In the genomic region with DNA sequence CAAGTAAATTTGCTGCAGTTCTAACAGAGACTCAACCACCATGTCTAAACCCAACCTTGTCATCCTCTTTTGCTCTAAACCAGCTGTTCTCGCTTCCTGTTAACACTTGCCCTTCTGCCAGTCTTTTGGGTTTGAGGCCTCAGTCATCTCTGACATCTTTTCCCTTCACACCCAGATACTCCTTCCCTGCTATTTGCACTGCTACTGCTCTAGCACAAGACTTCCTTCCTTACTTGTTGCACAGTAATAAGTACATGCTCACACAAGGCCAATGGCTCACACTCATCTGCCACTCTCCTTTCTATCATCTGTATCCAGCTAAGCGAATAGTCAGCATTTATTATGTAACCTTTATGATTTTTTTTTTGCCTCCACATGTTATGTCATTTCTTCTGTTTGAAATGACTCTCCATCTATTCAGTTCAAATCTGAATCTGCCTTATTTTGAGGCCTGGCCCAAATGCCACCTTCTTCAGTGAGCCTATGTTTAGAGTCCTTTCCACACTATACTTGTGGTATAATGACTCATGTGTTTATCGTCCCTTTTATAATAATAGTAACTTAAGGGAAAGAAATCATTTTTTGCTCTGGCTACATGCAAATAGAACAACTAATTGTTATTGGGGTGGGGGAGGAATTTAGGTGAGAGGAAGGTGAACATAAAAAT, we compare ENCODE assay signal across 8 cellular contexts. TPM values are rescaled to one million over a fixed set of nuclear protein-coding genes. Genes with fewer than 3 reads are reported as not detected.
A peak's percentile ranks its signal among the peaks of the same experiment; 100 is the strongest.
DNase-seq lines count a peak whose midpoint lies in the region; ATAC-seq and TF ChIP-seq lines count a peak whose summit lies in the region.

No MANE protein-coding gene starts in this region.

- H3K36me3 ChIP-seq in BLaER1 treated with 17β-estradiol and CSF1 and Interleukin-3, amounts not matched to agents 10 nM and 100 nM: peaks cover 5 to 54% (median 30%) of the 10 kb centered on the region in 11 experiments; a peak in 20 of 22 replicates
- peaks cover 0 to 30% (median 0%) of the 10 kb centered on the region in 3 donors for H3K36me3 ChIP-seq in Peyer's patch

- H3K4me1 ChIP-seq in BLaER1 treated with 17β-estradiol and CSF1 and Interleukin-3, amounts not matched to agents 10 nM and 100 nM: peaks cover 6 to 26% (median 13%) of the 10 kb centered on the region in 10 experiments; a peak in 17 of 20 replicates
- no peaks in the 10 kb centered on the region for H3K4me1 ChIP-seq in Peyer's patch

- peaks cover 25% of the 10 kb centered on the region for H3K4me1 Mint-ChIP-seq in activated CD8-positive, alpha-beta T cell treated with anti-CD3 and anti-CD28 coated beads, Interleukin-2, amount 10 ng/mL, durations not matched to agents 7 days and 5 days (ENCODE audit: low read depth)
- H3K4me1 Mint-ChIP-seq in glutamatergic neuron (ENCODE audit: low read depth, unreplicated experiment): peaks cover 4% of the 10 kb centered on the region

- ATAC-seq in GM19328 (IDR thresholded peaks at IDR 0.05; ENCODE audit: unreplicated experiment): peak; percentile 51
- peak; percentile 68 for ATAC-seq in HG03135 (IDR thresholded peaks at IDR 0.05; ENCODE audit: unreplicated experiment)
- ATAC-seq in activated CD8-positive, alpha-beta T cell treated with anti-CD3 and anti-CD28 coated beads, Interleukin-2, amount 10 ng/mL, durations not matched to agents 7 days and 5 days: peak; percentile 51

- H3K27me3 Mint-ChIP-seq in activated CD8-positive, alpha-beta T cell treated with anti-CD3 and anti-CD28 coated beads, Interleukin-2, amount 10 ng/mL, durations not matched to agents 7 days and 5 days (ENCODE audit: low read depth): no peaks in the 10 kb centered on the region
- H3K27me3 Mint-ChIP-seq in glutamatergic neuron (ENCODE audit: unreplicated experiment): peaks cover 2% of the 10 kb centered on the region

- peaks cover 9% of the 10 kb centered on the region for H3K36me3 Mint-ChIP-seq in activated CD8-positive, alpha-beta T cell treated with anti-CD3 and anti-CD28 coated beads, Interleukin-2, amount 10 ng/mL, durations not matched to agents 7 days and 5 days (ENCODE audit: low read depth)
- no peaks in the 10 kb centered on the region for H3K36me3 Mint-ChIP-seq in glutamatergic neuron (ENCODE audit: unreplicated experiment)

- no peak overlapping the region for H3K4me3 ChIP-seq in BLaER1 treated with 17β-estradiol and CSF1 and Interleukin-3, amounts not matched to agents 10 nM and 100 nM
- no peak overlapping the region for H3K4me3 ChIP-seq in Peyer's patch

- TF ChIP-seq CTCF in Peyer's patch (IDR thresholded peaks at IDR 0.05) (no peak), glutamatergic neuron (IDR thresholded peaks at IDR 0.05; ENCODE audit: partially characterized antibody, unreplicated experiment) (no peak)

- no peak overlapping the region for H3K4me3 Mint-ChIP-seq in activated CD8-positive, alpha-beta T cell treated with anti-CD3 and anti-CD28 coated beads, Interleukin-2, amount 10 ng/mL, durations not matched to agents 7 days and 5 days
- H3K4me3 Mint-ChIP-seq in glutamatergic neuron (ENCODE audit: unreplicated experiment): no peak overlapping the region

- H3K27ac ChIP-seq in BLaER1 treated with 17β-estradiol and CSF1 and Interleukin-3, amounts not matched to agents 10 nM and 100 nM: peak overlapping the region in 2 of 11 experiments; percentile 10 to 12; a peak in 2 of 22 replicates
- no peak overlapping the region for H3K27ac ChIP-seq in Peyer's patch

- no peaks in the 10 kb centered on the region for H3K9me3 ChIP-seq in BLaER1 treated with 17β-estradiol and CSF1 and Interleukin-3, amounts not matched to agents 10 nM and 100 nM (replicated peaks in 1 of 11)
- H3K9me3 ChIP-seq in Peyer's patch: no peaks in the 10 kb centered on the region

- peak overlapping the region in 9 of 11 experiments; percentile 1 to 54 (median 40); a peak in 11 of 22 replicates for H3K4me2 ChIP-seq in BLaER1 treated with 17β-estradiol and CSF1 and Interleukin-3, amounts not matched to agents 10 nM and 100 nM

- CTCF ChIA-PET in activated CD8-positive, alpha-beta T cell treated with anti-CD3 and anti-CD28 coated beads, Interleukin-2, amount 10 ng/mL, durations not matched to agents 7 days and 5 days (lab: Charles Lee): interaction anchor here (1.0 kb wide), 1 partner anchor 319 kb away, joined by 3 read pairs; no protein-coding TSS in a partner anchor

- no peaks in the 10 kb centered on the region for H4K20me1 ChIP-seq in BLaER1 treated with 17β-estradiol and CSF1 and Interleukin-3, amounts not matched to agents 10 nM and 100 nM

- H3K27me3 ChIP-seq in BLaER1 treated with 17β-estradiol and CSF1 and Interleukin-3, amounts not matched to agents 10 nM and 100 nM: no peaks in the 10 kb centered on the region
- no peaks in the 10 kb centered on the region for H3K27me3 ChIP-seq in Peyer's patch

- POLR2A ChIA-PET in activated CD8-positive, alpha-beta T cell treated with anti-CD3 and anti-CD28 coated beads, Interleukin-2, amount 10 ng/mL, durations not matched to agents 7 days and 5 days (lab: Charles Lee): no interaction called here

- no peak overlapping the region for H3K9ac ChIP-seq in BLaER1 treated with 17β-estradiol and CSF1 and Interleukin-3, amounts not matched to agents 10 nM and 100 nM

- H3K9me3 Mint-ChIP-seq in activated CD8-positive, alpha-beta T cell treated with anti-CD3 and anti-CD28 coated beads, Interleukin-2, amount 10 ng/mL, durations not matched to agents 7 days and 5 days (ENCODE audit: insufficient read depth): no peaks in the 10 kb centered on the region
- H3K9me3 Mint-ChIP-seq in glutamatergic neuron (ENCODE audit: unreplicated experiment): no peaks in the 10 kb centered on the region

- peak overlapping the region; percentile 5 for H3K27ac Mint-ChIP-seq in activated CD8-positive, alpha-beta T cell treated with anti-CD3 and anti-CD28 coated beads, Interleukin-2, amount 10 ng/mL, durations not matched to agents 7 days and 5 days
- no peak overlapping the region for H3K27ac Mint-ChIP-seq in glutamatergic neuron (ENCODE audit: unreplicated experiment)

- TF ChIP-seq POLR2A in Peyer's patch (IDR thresholded peaks at IDR 0.05): no peak

- DNase-seq in activated CD8-positive, alpha-beta T cell treated with anti-CD3 and anti-CD28 coated beads, Interleukin-2, amount 10 ng/mL, durations not matched to agents 7 days and 5 days: peak; percentile 29
- DNase-seq in Peyer's patch: no peak
- DNase-seq in GF-D8 (lab: John Stamatoyannopoulos, UW): no peak
- DNase-seq in glutamatergic neuron: no peak
- no peak for DNase-seq in NCI-H2107 treated with DMSO at 0.1 percent for 48 hours (lab: John Stamatoyannopoulos, UW; ENCODE audit: unreplicated experiment)

RNA-seq across cellular contexts. Expression of a gene that starts 22.5 kb away (rescaled TPM):
- total RNA-seq in activated CD8-positive, alpha-beta T cell treated with anti-CD3 and anti-CD28 coated beads, Interleukin-2, amount 10 ng/mL, durations not matched to agents 7 days and 5 days: 1 to 10 TPM; 1.1 TPM
- total RNA-seq in Peyer's patch (1 to 10 TPM in 1 of 4 donors, under 1 TPM in 2, not detected in 1; 0.70 to 4.1 (median 0.80) TPM), glutamatergic neuron (ENCODE audit: unreplicated experiment) (not detected)
